In genomic region chr1:46300673-46301405, GRCh38 we compare ENCODE assay signal across 8 cellular contexts. TPM values are rescaled to one million over a fixed set of nuclear protein-coding genes. Genes with fewer than 3 reads are reported as not detected.
DNase-seq lines count a peak whose midpoint lies in the region; ATAC-seq, FAIRE-seq and TF ChIP-seq lines count a peak whose summit lies in the region.

No MANE protein-coding gene starts in this region.

- no peaks in the 10 kb centered on the region for H3K9me3 Mint-ChIP-seq in activated B cell treated with CpG ODN at 0.5 μM for 24 hours

- TF ChIP-seq CTCF in HEK293 (tag by site-specific recombination; IDR thresholded peaks at IDR 0.05) (no peak), activated B cell treated with CpG ODN at 0.5 μM for 24 hours (IDR thresholded peaks at IDR 0.05) (no peak), smooth muscle cell (IDR thresholded peaks at IDR 0.05; ENCODE audit: borderline replicate concordance, insufficient read depth, poor library complexity, severe bottlenecking) (no peak)

- H3F3A ChIP-seq in smooth muscle cell (ENCODE audit: low read depth): peaks cover 9% of the 10 kb centered on the region

- POLR2A ChIA-PET in HEK293 (lab: Yijun Ruan, JAX): interaction anchor here (0.6 to 2.9 kb wide), 5 partner anchors 15 to 226 kb away, joined by 3 to 10 read pairs (median 5); partner anchors contain the start of genes NSUN4 and RAD54L
- POLR2A ChIA-PET in activated B cell treated with CpG ODN at 0.5 μM for 24 hours (lab: Charles Lee): no interaction called here

- ATAC-seq in activated B cell treated with CpG ODN at 0.5 μM for 24 hours (ENCODE audit: low read depth) (no peak), right cardiac atrium (no peak)

- H3K27me3 ChIP-seq in right cardiac atrium (ENCODE audit: control insufficient read depth, insufficient read depth) (no peaks in the 10 kb centered on the region), smooth muscle cell (ENCODE audit: low read depth) (no peaks in the 10 kb centered on the region)

- H3K27ac Mint-ChIP-seq in activated B cell treated with CpG ODN at 0.5 μM for 24 hours: no peak overlapping the region

- no peaks in the 10 kb centered on the region for H3K4me1 ChIP-seq in HEK293 (ENCODE audit: control insufficient read depth, insufficient read depth, low read length)
- H3K4me1 ChIP-seq in right cardiac atrium (ENCODE audit: control insufficient read depth, insufficient read depth, low read length): peaks cover 15% of the 10 kb centered on the region
- H3K4me1 ChIP-seq in smooth muscle cell (ENCODE audit: low read depth): peaks cover 23% of the 10 kb centered on the region

- H3K79me2 ChIP-seq in smooth muscle cell (ENCODE audit: low read depth): peaks cover 87% of the 10 kb centered on the region

- H3K27ac ChIP-seq in HEK293 (ENCODE audit: extremely low read depth, low read depth, low read length): peak overlapping the region; percentile 99
- peak overlapping the region; percentile 84 for H3K27ac ChIP-seq in right cardiac atrium (ENCODE audit: low read length)
- peak overlapping the region; percentile 89 for H3K27ac ChIP-seq in smooth muscle cell (ENCODE audit: low read depth)

- no peak for FAIRE-seq in HTR-8/SVneo (lab: Jason Lieb, UNC)

- CTCF ChIA-PET in HEK293 (lab: Yijun Ruan, JAX) (interaction anchor here (0.6 kb wide), 1 partner anchor 39 kb away, joined by 3 read pairs; the partner anchor contains the start of gene NSUN4), activated B cell treated with CpG ODN at 0.5 μM for 24 hours (lab: Charles Lee) (interaction anchor here (9.9 kb wide), 1 partner anchor 47 kb away, joined by 62 read pairs; no protein-coding TSS in a partner anchor)

- H2AFZ ChIP-seq in smooth muscle cell (ENCODE audit: low read depth): no peak overlapping the region

- H3K36me3 ChIP-seq in HEK293 (ENCODE audit: control insufficient read depth in 2 of 2, insufficient read depth in 1 of 2, low read length in 2 of 2) (peaks cover 5 to 31% of the 10 kb centered on the region in 2 experiments), smooth muscle cell (ENCODE audit: low read depth) (peaks cover 2% of the 10 kb centered on the region)

- no peak for DNase-seq in activated B cell treated with CpG ODN at 0.5 μM for 24 hours
- DNase-seq in right cardiac atrium: peak in 1 of 3 donors; percentile 53
- no peak for DNase-seq in smooth muscle cell (lab: John Stamatoyannopoulos, UW; ENCODE audit: unreplicated experiment)
- DNase-seq in middle frontal gyrus (ENCODE audit: extremely low spot score, low spot score): no peak
- no peak for DNase-seq in SW 1271 (lab: John Stamatoyannopoulos, UW)
- DNase-seq in HTR-8/SVneo (ENCODE audit: insufficient read length, low spot score): no peak
- no peak for DNase-seq in activated CD4-positive, alpha-beta T cell treated with anti-CD3 and anti-CD28 coated beads for 1 hour

- intact Hi-C loops in activated B cell treated with CpG ODN at 0.5 μM for 24 hours (cut with micrococcal nuclease): loop anchor here (5.0 to 10.0 kb wide), 2 partner anchors 314 to 416 kb away; partner anchors contain the start of genes EFCAB14 and MOB3C
- intact Hi-C loops in right cardiac atrium (cut with DNase I): loop anchor here in 1 of 4 donors (5.0 kb wide), 1 partner anchor 41 kb away; the partner anchor contains the start of gene NSUN4

- H3K4me3 ChIP-seq in HEK293 (ENCODE audit: low read depth, low read length) (peak overlapping the region; percentile 88), right cardiac atrium (ENCODE audit: low read length) (peak overlapping the region; percentile 72), smooth muscle cell (peak overlapping the region; percentile 79)

- H3K36me3 Mint-ChIP-seq in activated B cell treated with CpG ODN at 0.5 μM for 24 hours (ENCODE audit: low read depth): peaks cover 37% of the 10 kb centered on the region

- H3K4me2 ChIP-seq in smooth muscle cell: peak overlapping the region; percentile 96

- 19% methylated on average over 6 of the region's 6 CpGs for WGBS in right cardiac atrium
- WGBS in smooth muscle cell (ENCODE audit: low lambda C conversion rate): 57% methylated on average over 6 of the region's 6 CpGs

- H3K27me3 Mint-ChIP-seq in activated B cell treated with CpG ODN at 0.5 μM for 24 hours: no peaks in the 10 kb centered on the region

- H3K9me3 ChIP-seq in HEK293 (ENCODE audit: control insufficient read depth, insufficient read depth, low read depth, low read length): no peaks in the 10 kb centered on the region
- H3K9me3 ChIP-seq in right cardiac atrium (ENCODE audit: control insufficient read depth, low read length): no peaks in the 10 kb centered on the region
- H3K9me3 ChIP-seq in smooth muscle cell (replicated peaks; ENCODE audit: low read depth): no peaks in the 10 kb centered on the region

- peak overlapping the region; percentile 99 for H3K4me3 Mint-ChIP-seq in activated B cell treated with CpG ODN at 0.5 μM for 24 hours

- peaks cover 73% of the 10 kb centered on the region for H4K20me1 ChIP-seq in smooth muscle cell (ENCODE audit: low read depth)

- peaks cover 41% of the 10 kb centered on the region for H3K4me1 Mint-ChIP-seq in activated B cell treated with CpG ODN at 0.5 μM for 24 hours

- peak overlapping the region; percentile 99 for H3K9ac ChIP-seq in smooth muscle cell (ENCODE audit: low read depth)

TF ChIP-seq in HEK293, 187 proteins besides CTCF, POLR2A, EP300 and RAD21 (continues in another document):
- TF ChIP-seq GLIS1 (tag by site-specific recombination; IDR thresholded peaks at IDR 0.05) (peak; percentile 72), ZNF600 (tag by site-specific recombination; IDR thresholded peaks at IDR 0.05) (0 out of 2 replicates have a peak, but pooled peaks have one; percentile 15), ZNF654 (tag by site-specific recombination; IDR thresholded peaks at IDR 0.05; ENCODE audit: low read depth) (no peak), ZNF670 (tag by site-specific recombination; IDR thresholded peaks at IDR 0.05; ENCODE audit: low read depth) (no peak), PRDM1 (tag by site-specific recombination; IDR thresholded peaks at IDR 0.05) (0 out of 2 replicates have a peak, but pooled peaks have one; percentile 19), ZBTB8A (tag by site-specific recombination; IDR thresholded peaks at IDR 0.05) (no peak), ZNF2 (tag by site-specific recombination; IDR thresholded peaks at IDR 0.05) (peak; percentile 92)
- TF ChIP-seq, protein P1, sequence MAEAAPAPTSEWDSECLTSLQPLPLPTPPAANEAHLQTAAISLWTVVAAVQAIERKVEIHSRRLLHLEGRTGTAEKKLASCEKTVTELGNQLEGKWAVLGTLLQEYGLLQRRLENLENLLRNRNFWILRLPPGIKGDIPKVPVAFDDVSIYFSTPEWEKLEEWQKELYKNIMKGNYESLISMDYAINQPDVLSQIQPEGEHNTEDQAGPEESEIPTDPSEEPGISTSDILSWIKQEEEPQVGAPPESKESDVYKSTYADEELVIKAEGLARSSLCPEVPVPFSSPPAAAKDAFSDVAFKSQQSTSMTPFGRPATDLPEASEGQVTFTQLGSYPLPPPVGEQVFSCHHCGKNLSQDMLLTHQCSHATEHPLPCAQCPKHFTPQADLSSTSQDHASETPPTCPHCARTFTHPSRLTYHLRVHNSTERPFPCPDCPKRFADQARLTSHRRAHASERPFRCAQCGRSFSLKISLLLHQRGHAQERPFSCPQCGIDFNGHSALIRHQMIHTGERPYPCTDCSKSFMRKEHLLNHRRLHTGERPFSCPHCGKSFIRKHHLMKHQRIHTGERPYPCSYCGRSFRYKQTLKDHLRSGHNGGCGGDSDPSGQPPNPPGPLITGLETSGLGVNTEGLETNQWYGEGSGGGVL (tag by site-specific recombination; IDR thresholded peaks at IDR 0.05): peak; percentile 60; the same call in 1 of the 2 replicates

RNA-seq across cellular contexts. Expression of gene LRRC41, which starts 2.6 kb away (rescaled TPM):
- total RNA-seq in activated B cell treated with CpG ODN at 0.5 μM for 24 hours (59.5 and 60.2 TPM in 2 replicates), right cardiac atrium (10 to 100 TPM; 37.2 to 46.3 (median 40.1) TPM), smooth muscle cell (91.5 and 105 TPM in 2 replicates)
- polyA plus RNA-seq in right cardiac atrium (27.1 TPM), smooth muscle cell (118 and 121 TPM in 2 replicates)

RNA-seq across cellular contexts. Expression of gene UQCRH, which starts 2.7 kb away (rescaled TPM):
- total RNA-seq in activated B cell treated with CpG ODN at 0.5 μM for 24 hours: 243 and 279 TPM in 2 replicates
- total RNA-seq in right cardiac atrium: 100 to 1,000 TPM; 664 to 870 (median 705) TPM
- 2,380 TPM for polyA plus RNA-seq in right cardiac atrium
- 555 and 652 TPM in 2 replicates for total RNA-seq in smooth muscle cell
- polyA plus RNA-seq in smooth muscle cell: 284 and 333 TPM in 2 replicates

RNA-seq across cellular contexts. Expression of gene NSUN4, which starts 39.8 kb away (rescaled TPM):
- 35.3 and 38.6 TPM in 2 replicates for total RNA-seq in activated B cell treated with CpG ODN at 0.5 μM for 24 hours
- 10 to 100 TPM; 12.6 to 18.7 (median 13.7) TPM for total RNA-seq in right cardiac atrium
- 10.6 TPM for polyA plus RNA-seq in right cardiac atrium
- total RNA-seq in smooth muscle cell: 12.5 and 14.1 TPM in 2 replicates
- 10.6 and 10.8 TPM in 2 replicates for polyA plus RNA-seq in smooth muscle cell

RNA-seq across cellular contexts. Expression of gene RAD54L, which starts 53.3 kb away (rescaled TPM):
- total RNA-seq in activated B cell treated with CpG ODN at 0.5 μM for 24 hours (2.9 and 3.7 TPM in 2 replicates), right cardiac atrium (under 1 TPM in 3 of 4 donors, not detected in 1; 0.56 to 0.89 (median 0.74) TPM), smooth muscle cell (1.7 and 4.9 TPM in 2 replicates)
- polyA plus RNA-seq in right cardiac atrium (0.16 TPM), smooth muscle cell (5.6 and 7.1 TPM in 2 replicates)
